9 cellular contexts compared by ENCODE assay signal in the genomic region with DNA sequence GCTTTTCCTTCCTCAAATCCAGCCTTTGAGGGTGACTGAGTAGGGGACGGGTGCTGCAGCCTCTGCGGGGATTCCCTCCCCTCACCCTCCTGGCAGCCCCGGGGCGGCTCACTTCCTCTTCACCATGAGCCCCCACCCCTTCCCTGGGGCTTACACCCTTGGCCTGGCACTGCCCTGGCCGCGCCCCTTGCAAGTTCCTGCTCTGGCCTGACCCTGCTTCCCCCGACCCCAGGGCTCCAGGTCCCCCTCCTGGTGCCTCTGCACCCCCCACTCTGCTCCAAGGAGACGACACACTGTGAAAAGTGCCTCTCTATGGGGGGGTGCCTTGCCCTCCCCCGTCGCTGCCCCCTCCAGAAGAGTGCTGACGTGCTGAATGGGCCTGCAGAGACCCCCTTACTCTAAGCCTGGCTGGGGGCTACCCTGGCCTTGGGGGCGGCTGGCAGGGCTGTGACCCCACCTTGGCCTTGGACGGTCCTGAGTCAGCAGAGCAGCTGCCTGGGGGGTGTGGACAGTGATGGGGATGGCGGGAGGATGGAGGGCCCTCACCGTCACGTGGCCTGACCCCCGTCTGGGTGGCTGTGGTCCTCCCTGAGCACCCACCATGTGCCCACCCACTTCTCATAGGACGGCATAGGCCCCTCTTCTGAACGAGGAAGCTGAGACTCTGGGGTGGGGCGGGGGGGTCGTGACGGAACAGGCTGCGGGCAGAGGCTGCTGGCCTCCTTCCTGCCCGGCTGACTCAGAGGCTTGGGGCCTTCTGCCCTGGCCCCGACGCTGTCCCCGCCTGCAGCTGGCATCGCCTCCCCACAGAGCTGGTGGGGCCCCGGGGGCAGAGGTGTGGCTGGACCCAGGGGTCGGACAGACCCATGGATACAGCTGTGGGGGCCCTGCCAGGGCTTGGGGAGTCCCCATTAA. TPM values are rescaled to one million over a fixed set of nuclear protein-coding genes. Genes with fewer than 3 reads are reported as not detected.
DNase-seq lines count a peak whose midpoint lies in the region; ATAC-seq and TF ChIP-seq lines count a peak whose summit lies in the region.
"Had no signal": no experiment of that assay in that cellular context is flagged by ENCODE, and none has a peak within 500 bp of the region (broad histone marks: within the 10 kb centered on the region; RNA-seq: fewer than 3 reads in every experiment).

No MANE protein-coding gene starts in this region.

- H3K4me1 Mint-ChIP-seq in IgD-negative memory B cell (peaks cover 19 to 29% (median 24%) of the 10 kb centered on the region in 3 donors), endodermal cell (peaks cover 21% of the 10 kb centered on the region)
- peaks cover 60% of the 10 kb centered on the region for H3K4me1 Mint-ChIP-seq in activated CD4-positive, alpha-beta T cell treated with anti-CD3 and anti-CD28 coated beads, Interleukin-2, amount 10 ng/mL, durations not matched to agents 7 days and 5 days
- H3K4me1 Mint-ChIP-seq in natural killer cell treated with Interleukin-12 subunit alpha and Interleukin-12 subunit beta and Interleukin-15 and Interleukin-18, amount 100 ng/mL, for 72 hours (ENCODE audit: low read depth in 2 of 2): peaks cover 25 to 32% of the 10 kb centered on the region in 2 donors

- no peaks in the 10 kb centered on the region for H3K9me3 ChIP-seq in endodermal cell (ENCODE audit: control insufficient read depth, low read length)

- H3K27ac Mint-ChIP-seq in IgD-negative memory B cell (peak overlapping the region; percentile 97 to 98 (median 98)), endodermal cell (no peak overlapping the region)
- peak overlapping the region; percentile 88 for H3K27ac Mint-ChIP-seq in activated CD4-positive, alpha-beta T cell treated with anti-CD3 and anti-CD28 coated beads, Interleukin-2, amount 10 ng/mL, durations not matched to agents 7 days and 5 days
- peak overlapping the region; percentile 92 to 93 for H3K27ac Mint-ChIP-seq in natural killer cell treated with Interleukin-12 subunit alpha and Interleukin-12 subunit beta and Interleukin-15 and Interleukin-18, amount 100 ng/mL, for 72 hours

- H3K36me3 ChIP-seq in endodermal cell (ENCODE audit: control insufficient read depth, insufficient read depth, low read length): no peaks in the 10 kb centered on the region

- CTCF ChIA-PET in activated CD4-positive, alpha-beta T cell treated with anti-CD3 and anti-CD28 coated beads, Interleukin-2, amount 10 ng/mL, durations not matched to agents 7 days and 5 days (lab: Charles Lee): no interaction called here

- peak overlapping the region; percentile 10 for H3K27ac ChIP-seq in endodermal cell (ENCODE audit: low read depth, low read length)
- H3K27ac ChIP-seq: VCaP had no signal

- no peak overlapping the region for H3K4me3 ChIP-seq in endodermal cell (ENCODE audit: low read length)

- peak; percentile 80 to 85 for ATAC-seq in natural killer cell treated with Interleukin-12 subunit alpha and Interleukin-12 subunit beta and Interleukin-15 and Interleukin-18, amount 100 ng/mL, for 72 hours
- ATAC-seq in GM19023 (IDR thresholded peaks at IDR 0.05; ENCODE audit: unreplicated experiment) (no peak), GM19455 (IDR thresholded peaks at IDR 0.05; ENCODE audit: unreplicated experiment) (no peak)

- H3K9me3 Mint-ChIP-seq in IgD-negative memory B cell: no peaks in the 10 kb centered on the region
- H3K9me3 Mint-ChIP-seq in activated CD4-positive, alpha-beta T cell treated with anti-CD3 and anti-CD28 coated beads, Interleukin-2, amount 10 ng/mL, durations not matched to agents 7 days and 5 days: no peaks in the 10 kb centered on the region
- H3K9me3 Mint-ChIP-seq in endodermal cell: peaks cover 3% of the 10 kb centered on the region
- no peaks in the 10 kb centered on the region for H3K9me3 Mint-ChIP-seq in natural killer cell treated with Interleukin-12 subunit alpha and Interleukin-12 subunit beta and Interleukin-15 and Interleukin-18, amount 100 ng/mL, for 72 hours

- POLR2A ChIA-PET in activated CD4-positive, alpha-beta T cell treated with anti-CD3 and anti-CD28 coated beads, Interleukin-2, amount 10 ng/mL, durations not matched to agents 7 days and 5 days (lab: Charles Lee): interaction anchor here (0.6 kb wide), 1 partner anchor 66 kb away, joined by 3 read pairs; no protein-coding TSS in a partner anchor

- 89 to 98% methylated on average over 7 to 30 of the region's 30 CpGs for WGBS in endodermal cell (ENCODE audit: insufficient coverage in 1 of 2, insufficient read length in 1 of 2), 2 experiments

- H3K27me3 ChIP-seq in endodermal cell (ENCODE audit: control insufficient read depth, insufficient read depth, low read length, poor library complexity, severe bottlenecking): no peaks in the 10 kb centered on the region

- peak; percentile 75 for DNase-seq in GM19238 (ENCODE audit: insufficient read length, low spot score)
- peak; percentile 55 for DNase-seq in activated CD4-positive, alpha-beta T cell treated with anti-CD3 and anti-CD28 coated beads, Interleukin-2, amount 10 ng/mL, durations not matched to agents 7 days and 5 days
- no peak for DNase-seq in endodermal cell
- peak; percentile 84 for DNase-seq in natural killer cell treated with Interleukin-12 subunit alpha and Interleukin-12 subunit beta and Interleukin-15 and Interleukin-18, amount 100 ng/mL, for 72 hours (ENCODE audit: low spot score)
- no peak for DNase-seq in NCI-H510A treated with DMSO at 0.1 percent for 48 hours (lab: John Stamatoyannopoulos, UW)

- H3K4me1 ChIP-seq in endodermal cell (ENCODE audit: control insufficient read depth, insufficient read depth, low read length): peaks cover 16% of the 10 kb centered on the region

- H3K9ac ChIP-seq in endodermal cell (ENCODE audit: extremely low read depth, low read length, poor library complexity, severe bottlenecking): no peak overlapping the region

- H3K36me3 Mint-ChIP-seq in IgD-negative memory B cell (peaks cover 1% of the 10 kb centered on the region), endodermal cell (ENCODE audit: low read depth) (peaks cover 10% of the 10 kb centered on the region)
- peaks cover 34% of the 10 kb centered on the region for H3K36me3 Mint-ChIP-seq in activated CD4-positive, alpha-beta T cell treated with anti-CD3 and anti-CD28 coated beads, Interleukin-2, amount 10 ng/mL, durations not matched to agents 7 days and 5 days (ENCODE audit: low read depth)
- H3K36me3 Mint-ChIP-seq in natural killer cell treated with Interleukin-12 subunit alpha and Interleukin-12 subunit beta and Interleukin-15 and Interleukin-18, amount 100 ng/mL, for 72 hours: no peaks in the 10 kb centered on the region

- no peak for TF ChIP-seq CTCF in endodermal cell (conservative IDR thresholded peaks at IDR 0.05)

- peak overlapping the region; percentile 78 to 94 (median 88) for H3K4me3 Mint-ChIP-seq in IgD-negative memory B cell
- peak overlapping the region; percentile 73 for H3K4me3 Mint-ChIP-seq in activated CD4-positive, alpha-beta T cell treated with anti-CD3 and anti-CD28 coated beads, Interleukin-2, amount 10 ng/mL, durations not matched to agents 7 days and 5 days
- no peak overlapping the region for H3K4me3 Mint-ChIP-seq in endodermal cell
- H3K4me3 Mint-ChIP-seq in natural killer cell treated with Interleukin-12 subunit alpha and Interleukin-12 subunit beta and Interleukin-15 and Interleukin-18, amount 100 ng/mL, for 72 hours: peak overlapping the region; percentile 73

- H3K27me3 Mint-ChIP-seq in IgD-negative memory B cell (no peaks in the 10 kb centered on the region), endodermal cell (ENCODE audit: insufficient read depth) (no peaks in the 10 kb centered on the region)
- no peaks in the 10 kb centered on the region for H3K27me3 Mint-ChIP-seq in activated CD4-positive, alpha-beta T cell treated with anti-CD3 and anti-CD28 coated beads, Interleukin-2, amount 10 ng/mL, durations not matched to agents 7 days and 5 days
- no peaks in the 10 kb centered on the region for H3K27me3 Mint-ChIP-seq in natural killer cell treated with Interleukin-12 subunit alpha and Interleukin-12 subunit beta and Interleukin-15 and Interleukin-18, amount 100 ng/mL, for 72 hours

RNA-seq across cellular contexts. Expression of gene LFNG, which starts 9.8 kb away (rescaled TPM):
- 1.7 TPM for polyA plus RNA-seq in IgD-negative memory B cell
- total RNA-seq in activated CD4-positive, alpha-beta T cell treated with anti-CD3 and anti-CD28 coated beads, Interleukin-2, amount 10 ng/mL, durations not matched to agents 7 days and 5 days: 100 to 1,000 TPM in 1 of 2 experiments, 10 to 100 TPM in 1; 93.3 to 109 TPM
- total RNA-seq in endodermal cell: 10 to 100 TPM; 16.0 to 47.2 TPM
- polyA plus RNA-seq in endodermal cell (2013, experiment 1 of 2): 54.6 TPM
- polyA plus RNA-seq in endodermal cell (2013, experiment 2 of 2): 43.4 TPM
- total RNA-seq in natural killer cell treated with Interleukin-12 subunit alpha and Interleukin-12 subunit beta and Interleukin-15 and Interleukin-18, amount 100 ng/mL, for 72 hours: 100 to 1,000 TPM in 1 of 2 donors, 10 to 100 TPM in 1; 89.8 to 153 TPM

RNA-seq across cellular contexts. Expression of gene BRAT1, which starts 25.9 kb away (rescaled TPM):
- 39.4 TPM for polyA plus RNA-seq in IgD-negative memory B cell
- total RNA-seq in activated CD4-positive, alpha-beta T cell treated with anti-CD3 and anti-CD28 coated beads, Interleukin-2, amount 10 ng/mL, durations not matched to agents 7 days and 5 days: 10 to 100 TPM; 40.0 to 43.9 TPM
- 10 to 100 TPM; 42.1 to 42.7 TPM for total RNA-seq in endodermal cell
- 46.3 TPM for polyA plus RNA-seq in endodermal cell (2013, experiment 1 of 2)
- polyA plus RNA-seq in endodermal cell (2013, experiment 2 of 2): 42.2 TPM
- 10 to 100 TPM; 27.0 to 61.4 TPM for total RNA-seq in natural killer cell treated with Interleukin-12 subunit alpha and Interleukin-12 subunit beta and Interleukin-15 and Interleukin-18, amount 100 ng/mL, for 72 hours

RNA-seq across cellular contexts. Expression of gene IQCE, which starts 29.4 kb away (rescaled TPM):
- polyA plus RNA-seq in IgD-negative memory B cell: 2.3 TPM
- total RNA-seq in activated CD4-positive, alpha-beta T cell treated with anti-CD3 and anti-CD28 coated beads, Interleukin-2, amount 10 ng/mL, durations not matched to agents 7 days and 5 days: 10 to 100 TPM; 13.8 to 15.5 TPM
- 10 to 100 TPM; 15.4 to 20.8 TPM for total RNA-seq in endodermal cell
- 15.7 TPM for polyA plus RNA-seq in endodermal cell (2013, experiment 1 of 2)
- polyA plus RNA-seq in endodermal cell (2013, experiment 2 of 2): 13.5 TPM
- total RNA-seq in natural killer cell treated with Interleukin-12 subunit alpha and Interleukin-12 subunit beta and Interleukin-15 and Interleukin-18, amount 100 ng/mL, for 72 hours: 10 to 100 TPM; 11.6 to 17.7 TPM

RNA-seq across cellular contexts. Expression of gene GRIFIN, which starts 53.2 kb away (rescaled TPM):
- not detected for polyA plus RNA-seq in IgD-negative memory B cell
- total RNA-seq in activated CD4-positive, alpha-beta T cell treated with anti-CD3 and anti-CD28 coated beads, Interleukin-2, amount 10 ng/mL, durations not matched to agents 7 days and 5 days: not detected
- total RNA-seq in endodermal cell: not detected
- polyA plus RNA-seq in endodermal cell (2013, experiment 1 of 2): not detected
- not detected for polyA plus RNA-seq in endodermal cell (2013, experiment 2 of 2)
- not detected for total RNA-seq in natural killer cell treated with Interleukin-12 subunit alpha and Interleukin-12 subunit beta and Interleukin-15 and Interleukin-18, amount 100 ng/mL, for 72 hours

Comparison
In these comparisons a context has a peak if more than half of its experiments do, and no peak if none do; other contexts are left out.
1. DNase-seq: peak in GM19238 (single experiment), activated CD4-positive, alpha-beta T cell treated with anti-CD3 and anti-CD28 coated beads, Interleukin-2, amount 10 ng/mL, durations not matched to agents 7 days and 5 days (single experiment) and natural killer cell treated with Interleukin-12 subunit alpha and Interleukin-12 subunit beta and Interleukin-15 and Interleukin-18, amount 100 ng/mL, for 72 hours (single experiment); none in endodermal cell (single experiment) and NCI-H510A treated with DMSO at 0.1 percent for 48 hours (single experiment).
2. ATAC-seq: peak in natural killer cell treated with Interleukin-12 subunit alpha and Interleukin-12 subunit beta and Interleukin-15 and Interleukin-18, amount 100 ng/mL, for 72 hours (2 of 2); none in GM19023 (single experiment) and GM19455 (single experiment).